8 cellular contexts compared by ENCODE assay signal in genomic region chr9:135961277-135961705, GRCh38. TPM values are rescaled to one million over a fixed set of nuclear protein-coding genes. Genes with fewer than 3 reads are reported as not detected.
A peak's percentile ranks its signal among the peaks of the same experiment; 100 is the strongest.
DNase-seq lines count a peak whose midpoint lies in the region; ATAC-seq and TF ChIP-seq lines count a peak whose summit lies in the region.

Gene UBAC1 (minus strand): TSS chr9:135961373. CDS start chr9:135961162, 211 bp downstream.

- 0 to 2% (median 0%) methylated on average over 18 to 53 of the region's 53 CpGs for WGBS in spleen, 5 donors

- H3K27me3 ChIP-seq in AG04450 (ENCODE audit: control insufficient read depth, insufficient read depth, low read length) (peaks cover 11% of the 10 kb centered on the region), spleen (replicated peaks in 1 of 7) (peaks cover 0 to 14% (median 0%) of the 10 kb centered on the region in 7 donors)

- H3K4me1 ChIP-seq in spleen, result peaks cover 10 to 59% (median 32%) of the 10 kb centered on the region in 6 donors

- H3K27ac ChIP-seq in AG04450 (ENCODE audit: low read depth, low read length) (peak within 1 kb of the TSS; percentile 39), caudate nucleus (ENCODE audit: low read depth, low read length) (peak within 1 kb of the TSS; percentile 65), spleen (peak within 1 kb of the TSS; percentile 70 to 92 (median 86))

- in situ Hi-C loops in GM18951 (cut with MboI; ENCODE audit: low sequenced_read_pairs, unreplicated experiment), result loop anchor here (10.0 kb wide), 1 partner anchor 154 kb away; the partner anchor contains the start of gene TMEM250

- peak; percentile 78 for DNase-seq in AG04450 (ENCODE audit: low read depth, low spot score)
- DNase-seq in NCI-H345 (lab: John Stamatoyannopoulos, UW), result peak; percentile 97
- DNase-seq in activated CD4-positive, CD25-positive, alpha-beta regulatory T cell (lab: John Stamatoyannopoulos, UW), result peak; percentile 81 to 96 (median 90)
- peak in 60 of 61 donors; percentile 49 to 98 (median 93) for DNase-seq in caudate nucleus (lab: John Stamatoyannopoulos, UW)
- DNase-seq in inferior parietal cortex (ENCODE audit: extremely low spot score), result peak; percentile 97
- DNase-seq in spleen, result peak; percentile 99

- TF ChIP-seq CTCF in AG04450 (IDR thresholded peaks at IDR 0.05; ENCODE audit: low read depth, low read length) (no peak; the same call in 1 of the 2 replicates), spleen (IDR thresholded peaks at IDR 0.05 in 8 of 11, conservative IDR thresholded peaks at IDR 0.05 in 3 of 11) (peak; percentile 32 to 77 (median 60))

- H3K9me3 ChIP-seq in AG04450 (ENCODE audit: control insufficient read depth, insufficient read depth, low read length), result no peaks in the 10 kb centered on the region; the same call in 1 of the 2 replicates
- no peaks in the 10 kb centered on the region for H3K9me3 ChIP-seq in spleen

- H3K4me3 ChIP-seq in AG04450 (ENCODE audit: low read depth, low read length), result peak within 1 kb of the TSS; percentile 80
- peak within 1 kb of the TSS; percentile 76 to 99 (median 88) for H3K4me3 ChIP-seq in spleen

- TF ChIP-seq POLR2A in GM18951 (IDR thresholded peaks at IDR 0.05; ENCODE audit: extremely low read depth, insufficient read depth, insufficient read length), result peak; percentile 53
- TF ChIP-seq POLR2A in spleen (IDR thresholded peaks at IDR 0.05), result peak in 1 of 3 donors; percentile 4

- ATAC-seq in HG03280 (IDR thresholded peaks at IDR 0.05; ENCODE audit: unreplicated experiment), result peak; percentile 89

- CTCF ChIA-PET in AG04450 (lab: Charles Lee), result interaction anchor here (0.6 to 2.0 kb wide), 2 partner anchors 125 to 162 kb away, joined by 3 to 14 read pairs; no protein-coding TSS in a partner anchor

- intact Hi-C loops in spleen (cut with DNase I; ENCODE audit: low total_unique reads), result loop anchor here (5.0 kb wide), 1 partner anchor 54 kb away; the partner anchor contains the start of gene CAMSAP1

- POLR2A ChIA-PET in AG04450 (lab: Yijun Ruan, JAX), result interaction anchor here (0.5 kb wide), 1 partner anchor 163 kb away, joined by 3 read pairs; no protein-coding TSS in a partner anchor

- H3K36me3 ChIP-seq in spleen, result peaks cover 0 to 4% (median 0%) of the 10 kb centered on the region in 6 donors

RNA-seq across cellular contexts. Expression of gene UBAC1, which starts in this region (rescaled TPM):
- polyA plus RNA-seq in AG04450 (2011; rRNA removed), result 33.6 and 35.8 TPM in 2 replicates
- polyA minus RNA-seq in AG04450 (2011; rRNA and poly(A)+ RNA removed), result 16.6 and 20.7 TPM in 2 replicates
- 10 to 100 TPM; 32.3 to 45.8 (median 34.0) TPM for total RNA-seq in spleen
- 10 to 100 TPM; 28.0 to 45.3 (median 35.0) TPM for polyA plus RNA-seq in spleen

Comparison
In these comparisons a context has a peak if more than half of its experiments do, and no peak if none do; other contexts are left out.
1. Peak in every context shown above with its lines: DNase-seq, ATAC-seq, H3K4me3 ChIP-seq and H3K27ac ChIP-seq.